Comparison of ENCODE assay signal across 7 cellular contexts in the genomic region with DNA sequence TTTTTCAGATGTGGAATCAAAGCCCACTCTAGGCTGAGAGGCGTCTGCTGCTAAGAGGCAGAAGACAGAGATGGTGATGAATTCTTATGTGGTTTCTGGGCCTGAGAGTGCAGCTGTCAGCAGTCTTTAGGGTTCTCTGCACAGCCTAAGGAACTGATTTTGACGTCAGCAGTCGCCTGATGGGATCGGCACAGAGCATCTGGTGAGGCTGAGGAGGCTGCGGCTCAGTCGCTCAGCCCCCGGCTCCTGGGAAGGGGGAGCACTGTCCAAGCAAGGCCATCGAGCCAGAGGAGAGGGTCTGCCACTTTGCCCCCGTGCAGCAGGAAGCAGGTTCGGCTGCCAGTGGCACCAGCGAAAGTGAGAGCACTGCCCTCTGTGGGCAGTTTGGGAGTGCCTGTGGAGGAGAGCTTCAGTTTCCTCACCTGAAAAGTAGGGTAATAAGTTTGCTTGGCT.
DNase-seq lines count a peak whose midpoint lies in the region; ATAC-seq and TF ChIP-seq lines count a peak whose summit lies in the region.

No MANE protein-coding gene starts in this region.

- H3K4me1 ChIP-seq in GM23338 (ENCODE audit: insufficient read depth) = peaks cover 54% of the 10 kb centered on the region

- no peak overlapping the region for H3K27ac Mint-ChIP-seq in GM23338
- H3K27ac Mint-ChIP-seq in T-cell = no peak overlapping the region

- H2AFZ ChIP-seq in GM23338 = peak overlapping the region; percentile 11; the same call in 1 of the 2 replicates

- TF ChIP-seq CTCF in GM23338 (conservative IDR thresholded peaks at IDR 0.05; ENCODE audit: low read depth in 2 of 2) = peak; percentile 44 to 76
- TF ChIP-seq CTCF in fibroblast of mammary gland (conservative IDR thresholded peaks at IDR 0.05; ENCODE audit: control insufficient read depth, insufficient read depth, low read depth, low read length) = peak; percentile 21

- POLR2A ChIA-PET in T-cell (lab: Charles Lee) = no interaction called here

- ATAC-seq in GM23338 (peak; percentile 41), T-cell (replicated peaks in 1 of 4) (peak; percentile 64 to 85 (median 71)), GM19455 (IDR thresholded peaks at IDR 0.05; ENCODE audit: unreplicated experiment) (no peak), HG03175 (IDR thresholded peaks at IDR 0.05; ENCODE audit: unreplicated experiment) (no peak)

- H3K27me3 ChIP-seq in GM23338 (ENCODE audit: insufficient read depth) = no peaks in the 10 kb centered on the region

- H4K20me1 ChIP-seq in GM23338 (replicated peaks; ENCODE audit: insufficient read depth) = no peaks in the 10 kb centered on the region

- no peaks in the 10 kb centered on the region for H3K36me3 ChIP-seq in GM23338 (ENCODE audit: insufficient read depth)

- peak overlapping the region; percentile 86 for H3K27ac ChIP-seq in GM23338 (ENCODE audit: low read depth)

- peak overlapping the region; percentile 54 for H3K4me2 ChIP-seq in GM23338

- H3K4me3 Mint-ChIP-seq in GM23338 (no peak overlapping the region), T-cell (no peak overlapping the region)

- peaks cover 6% of the 10 kb centered on the region for H3K27me3 Mint-ChIP-seq in GM23338 (ENCODE audit: insufficient read depth, low read depth, poor library complexity)
- H3K27me3 Mint-ChIP-seq in T-cell = no peaks in the 10 kb centered on the region

- peak; percentile 56 for DNase-seq in GM23338 (ENCODE audit: low spot score)
- peak in 29 of 34 experiments; percentile 4 to 43 (median 17) for DNase-seq in T-cell
- DNase-seq in fibroblast of mammary gland (ENCODE audit: low read depth) = peak; percentile 85
- DNase-seq in non-pigmented ciliary epithelial cell (ENCODE audit: low read depth) = peak; percentile 67
- DNase-seq in glomerular visceral epithelial cell (ENCODE audit: extremely low spot score) = no peak

- CTCF ChIA-PET in T-cell (lab: Charles Lee) = interaction anchor here in 1 of 2 donors (0.5 to 0.6 kb wide), 3 partner anchors 157 to 353 kb away, joined by 3 to 4 read pairs (median 3); no protein-coding TSS in a partner anchor

- no peaks in the 10 kb centered on the region; the same call in 1 of the 2 replicates for H3F3A ChIP-seq in GM23338 (replicated peaks; ENCODE audit: low read depth)

- H3K79me2 ChIP-seq in GM23338 (replicated peaks; ENCODE audit: insufficient read depth) = no peaks in the 10 kb centered on the region

- H3K4me1 Mint-ChIP-seq in GM23338 (peaks cover 35% of the 10 kb centered on the region; the same call in 2 of the 3 replicates), T-cell (peaks cover 0 to 19% (median 11%) of the 10 kb centered on the region in 3 donors)

- H3K9me2 ChIP-seq in GM23338 (ENCODE audit: insufficient read depth) = no peaks in the 10 kb centered on the region

- H3K36me3 Mint-ChIP-seq in GM23338 (ENCODE audit: low read depth) = no peaks in the 10 kb centered on the region; the same call in 1 of the 3 replicates
- H3K36me3 Mint-ChIP-seq in T-cell = peaks cover 10% of the 10 kb centered on the region

- 0 out of 2 replicates have a peak overlapping the region, but pooled peaks have one; percentile 23 for H3K4me3 ChIP-seq in GM23338
- H3K4me3 ChIP-seq in fibroblast of mammary gland (ENCODE audit: control insufficient read depth, low read depth, low read length) = no peak overlapping the region

- H3K9me3 Mint-ChIP-seq in GM23338 = no peaks in the 10 kb centered on the region
- H3K9me3 Mint-ChIP-seq in T-cell = no peaks in the 10 kb centered on the region

TF ChIP-seq in GM23338, 12 proteins besides CTCF, POLR2A, EP300 and RAD21:
- TF ChIP-seq POLR2AphosphoS5 (IDR thresholded peaks at IDR 0.05; ENCODE audit: low read depth) (no peak), JUNB (IDR thresholded peaks at IDR 0.05; ENCODE audit: unreplicated experiment) (no peak), NANOG (IDR thresholded peaks at IDR 0.05; ENCODE audit: borderline replicate concordance) (no peak)

Comparison
In these comparisons a context has a peak if more than half of its experiments do, and no peak if none do; other contexts are left out.
1. ATAC-seq: peak in GM23338 (single experiment) and T-cell (4 of 4); none in GM19455 (single experiment) and HG03175 (single experiment).